1 cellular context compared by ENCODE assay signal in genomic region chr3:101851833-101852232, GRCh38.
TF ChIP-seq lines count a peak whose summit lies in the region.

No MANE protein-coding gene starts in this region.

TF ChIP-seq in SK-N-SH, 30 proteins besides CTCF, POLR2A, EP300 and RAD21 (continued from another document):
- TF ChIP-seq ZBTB33 (IDR thresholded peaks at IDR 0.05; ENCODE audit: borderline replicate concordance, low read depth) (no peak), JUND (IDR thresholded peaks at IDR 0.05) (no peak), EZH2phosphoT487 (IDR thresholded peaks at IDR 0.05; ENCODE audit: borderline replicate concordance, low read depth) (no peak), TAF1 (IDR thresholded peaks at IDR 0.05; ENCODE audit: borderline replicate concordance, low read depth, low read length) (no peak), MAX (IDR thresholded peaks at IDR 0.05; ENCODE audit: low read depth) (no peak)
- TF ChIP-seq, protein P1, sequence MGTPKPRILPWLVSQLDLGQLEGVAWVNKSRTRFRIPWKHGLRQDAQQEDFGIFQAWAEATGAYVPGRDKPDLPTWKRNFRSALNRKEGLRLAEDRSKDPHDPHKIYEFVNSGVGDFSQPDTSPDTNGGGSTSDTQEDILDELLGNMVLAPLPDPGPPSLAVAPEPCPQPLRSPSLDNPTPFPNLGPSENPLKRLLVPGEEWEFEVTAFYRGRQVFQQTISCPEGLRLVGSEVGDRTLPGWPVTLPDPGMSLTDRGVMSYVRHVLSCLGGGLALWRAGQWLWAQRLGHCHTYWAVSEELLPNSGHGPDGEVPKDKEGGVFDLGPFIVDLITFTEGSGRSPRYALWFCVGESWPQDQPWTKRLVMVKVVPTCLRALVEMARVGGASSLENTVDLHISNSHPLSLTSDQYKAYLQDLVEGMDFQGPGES (IDR thresholded peaks at IDR 0.05; ENCODE audit: low read depth, low read length) = no peak
